In genomic region chr1:206106328-206107167, GRCh38 we compare ENCODE assay signal across 8 cellular contexts. TPM values are rescaled to one million over a fixed set of nuclear protein-coding genes. Genes with fewer than 3 reads are reported as not detected.
A peak's percentile ranks its signal among the peaks of the same experiment; 100 is the strongest.
DNase-seq lines count a peak whose midpoint lies in the region; ATAC-seq, FAIRE-seq and TF ChIP-seq lines count a peak whose summit lies in the region.
"Had no signal": no experiment of that assay in that cellular context is flagged by ENCODE, and none has a peak within 500 bp of the region (broad histone marks: within the 10 kb centered on the region; RNA-seq: fewer than 3 reads in every experiment).

No MANE protein-coding gene starts in this region.

- no peak overlapping the region for H3K4me3 ChIP-seq in Peyer's patch
- no peak overlapping the region for H3K4me3 ChIP-seq in neutrophil (ENCODE audit: low read depth in 1 of 2, low read length in 1 of 2)

- H3K27me3 ChIP-seq in Peyer's patch (no peaks in the 10 kb centered on the region), neutrophil (no peaks in the 10 kb centered on the region)

- no peaks in the 10 kb centered on the region for H3K36me3 Mint-ChIP-seq in activated T-cell treated with anti-CD3 and anti-CD28 coated beads, Interleukin-2, amount 50 U/mL, for 4 hours (ENCODE audit: insufficient read depth)

- DNase-seq in GM12891 (ENCODE audit: insufficient read length, low spot score): peak; percentile 65
- peak; percentile 61 for DNase-seq in LHCN-M2 (ENCODE audit: low read depth)
- DNase-seq in Peyer's patch: peak; percentile 78 to 92 (median 78)
- DNase-seq in activated T-cell treated with anti-CD3 and anti-CD28 coated beads, Interleukin-2, amount 50 U/mL, for 4 hours: peak; percentile 74
- DNase-seq in fibroblast of peridontal ligament (ENCODE audit: extremely low read depth): peak; percentile 90
- DNase-seq in substantia nigra (lab: John Stamatoyannopoulos, UW): peak in 47 of 49 donors; percentile 11 to 83 (median 66)

- H3K9me3 ChIP-seq in Peyer's patch (no peaks in the 10 kb centered on the region), neutrophil (no peaks in the 10 kb centered on the region)

- FAIRE-seq in GM12891 (lab: Jason Lieb, UNC): peak; percentile 94

- no peaks in the 10 kb centered on the region for H3K36me3 ChIP-seq in Peyer's patch
- H3K36me3 ChIP-seq in neutrophil: no peaks in the 10 kb centered on the region

- H3K27ac ChIP-seq in Peyer's patch (no peak overlapping the region), neutrophil (no peak overlapping the region), substantia nigra (ENCODE audit: low read depth, low read length, poor library complexity, severe bottlenecking) (no peak overlapping the region)

- H3K4me3 Mint-ChIP-seq in activated T-cell treated with anti-CD3 and anti-CD28 coated beads, Interleukin-2, amount 50 U/mL, for 4 hours: no peak overlapping the region
- H3K4me3 Mint-ChIP-seq: stimulated activated naive CD8-positive, alpha-beta T cell treated with anti-CD3 and anti-CD28 coated beads, Interleukin-15, Interleukin-2, amounts not matched to agents 100 ng/mL and 50 ng/mL, for 24 hours had no signal

- ATAC-seq in activated T-cell treated with anti-CD3 and anti-CD28 coated beads, Interleukin-2, amount 50 U/mL, for 4 hours: peak; percentile 86 to 89

- H3K4me1 Mint-ChIP-seq in activated T-cell treated with anti-CD3 and anti-CD28 coated beads, Interleukin-2, amount 50 U/mL, for 4 hours (ENCODE audit: low read depth): no peaks in the 10 kb centered on the region

- H3K9me3 Mint-ChIP-seq in activated T-cell treated with anti-CD3 and anti-CD28 coated beads, Interleukin-2, amount 50 U/mL, for 4 hours: no peaks in the 10 kb centered on the region
- H3K9me3 Mint-ChIP-seq: stimulated activated naive CD8-positive, alpha-beta T cell treated with anti-CD3 and anti-CD28 coated beads, Interleukin-15, Interleukin-2, amounts not matched to agents 100 ng/mL and 50 ng/mL, for 24 hours had no signal

- TF ChIP-seq POLR2A in GM12891 (IDR thresholded peaks at IDR 0.05; ENCODE audit: low read depth, low read length): no peak
- no peak for TF ChIP-seq POLR2A in Peyer's patch (IDR thresholded peaks at IDR 0.05)

- H3K4me1 ChIP-seq in Peyer's patch: no peaks in the 10 kb centered on the region
- peaks cover 12 to 13% of the 10 kb centered on the region in 2 experiments for H3K4me1 ChIP-seq in neutrophil (ENCODE audit: control insufficient read depth in 1 of 2, insufficient read depth in 1 of 2, low read depth in 1 of 2, low read length in 1 of 2)

- no peaks in the 10 kb centered on the region for H3K27me3 Mint-ChIP-seq in activated T-cell treated with anti-CD3 and anti-CD28 coated beads, Interleukin-2, amount 50 U/mL, for 4 hours (ENCODE audit: low read depth)
- H3K27me3 Mint-ChIP-seq: stimulated activated naive CD8-positive, alpha-beta T cell treated with anti-CD3 and anti-CD28 coated beads, Interleukin-15, Interleukin-2, amounts not matched to agents 100 ng/mL and 50 ng/mL, for 24 hours had no signal

- peak; percentile 73 to 83 (median 81) for TF ChIP-seq CTCF in Peyer's patch (IDR thresholded peaks at IDR 0.05)
- TF ChIP-seq CTCF in neutrophil (IDR thresholded peaks at IDR 0.05): peak; percentile 68

TF ChIP-seq in GM12891, 5 proteins besides CTCF, POLR2A, EP300 and RAD21:
- no peak for TF ChIP-seq SPI1 (IDR thresholded peaks at IDR 0.05; ENCODE audit: low read depth, low read length)

RNA-seq across cellular contexts. Expression of gene AVPR1B, which starts 10.6 kb away (rescaled TPM):
- not detected for polyA plus RNA-seq in GM12891 (2012; ENCODE audit: low read depth, missing spikeins)
- not detected in 2 replicates for total RNA-seq in LHCN-M2 (2014; rRNA removed)
- not detected for polyA plus RNA-seq in LHCN-M2 (2012)
- under 1 TPM in 1 of 4 donors, not detected in 3; 0.47 TPM for total RNA-seq in Peyer's patch
- total RNA-seq in activated T-cell treated with anti-CD3 and anti-CD28 coated beads, Interleukin-2, amount 50 U/mL, for 4 hours: not detected

RNA-seq across cellular contexts. Expression of gene RHEX, which starts 53.6 kb away (rescaled TPM):
- 0.24 TPM for polyA plus RNA-seq in GM12891 (2012; ENCODE audit: low read depth, missing spikeins)
- total RNA-seq in LHCN-M2 (2014; rRNA removed) (not detected in 2 replicates), Peyer's patch (10 to 100 TPM in 1 of 4 donors, 1 to 10 TPM in 3; 1.1 to 28.1 (median 3.5) TPM)
- not detected for polyA plus RNA-seq in LHCN-M2 (2012)
- total RNA-seq in activated T-cell treated with anti-CD3 and anti-CD28 coated beads, Interleukin-2, amount 50 U/mL, for 4 hours: not detected
